20 cellular contexts compared by ENCODE assay signal in the genomic region with DNA sequence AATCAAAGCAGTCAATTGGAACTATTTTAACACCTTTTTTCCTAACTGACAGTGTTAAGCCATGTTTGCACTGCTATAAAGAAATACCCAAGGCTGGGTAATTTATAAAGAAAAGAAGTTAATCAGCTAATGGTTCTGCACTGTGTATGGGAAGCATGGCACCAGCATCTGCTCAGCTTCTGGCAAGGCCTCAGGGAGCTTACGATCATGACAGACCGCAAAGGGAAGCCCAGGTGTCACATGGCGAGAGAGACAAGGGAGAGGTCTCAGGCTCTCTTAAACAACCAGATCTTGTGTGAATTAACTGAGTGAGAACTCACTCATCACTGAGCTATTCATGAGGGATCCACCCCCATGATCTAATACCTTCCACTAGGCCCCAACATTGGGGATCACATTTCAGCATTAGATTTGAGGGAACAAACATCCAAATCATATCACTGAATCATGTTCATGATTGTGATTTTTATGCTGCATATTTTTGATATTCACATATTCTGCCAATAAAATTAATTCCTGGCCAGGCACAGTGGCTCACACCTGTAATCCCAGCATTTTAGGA. TPM values are rescaled to one million over a fixed set of nuclear protein-coding genes. Genes with fewer than 3 reads are reported as not detected.
DNase-seq lines count a peak whose midpoint lies in the region; ATAC-seq, FAIRE-seq and TF ChIP-seq lines count a peak whose summit lies in the region.
"Had no signal": no experiment of that assay in that cellular context is flagged by ENCODE, and none has a peak within 500 bp of the region (broad histone marks: within the 10 kb centered on the region; RNA-seq: fewer than 3 reads in every experiment).

No MANE protein-coding gene starts in this region.

- H3K36me3 ChIP-seq in left ventricle myocardium inferior (no peaks in the 10 kb centered on the region), aorta (ENCODE audit: control insufficient read depth in 1 of 2, insufficient read depth in 2 of 2, low read length in 1 of 2) (no peaks in the 10 kb centered on the region)

- peak overlapping the region; percentile 43 for H3K27ac Mint-ChIP-seq in progenitor cell of endocrine pancreas
- H3K27ac Mint-ChIP-seq: activated naive CD8-positive, alpha-beta T cell treated with anti-CD3 and anti-CD28 coated beads, Interleukin-2, amount 10 ng/mL, durations not matched to agents 7 days and 5 days; CD4-positive, alpha-beta T cell; natural killer cell treated with Interleukin-12 subunit alpha and Interleukin-12 subunit beta and Interleukin-15 and Interleukin-18, amount 100 ng/mL, for 72 hours had no signal

- H3K4me1 ChIP-seq in left ventricle myocardium inferior (peaks cover 54% of the 10 kb centered on the region), right cardiac atrium (ENCODE audit: control insufficient read depth, insufficient read depth, low read length) (no peaks in the 10 kb centered on the region), aorta (ENCODE audit: control insufficient read depth in 1 of 2, insufficient read depth in 2 of 2, low read length in 2 of 2) (no peaks in the 10 kb centered on the region)

- TF ChIP-seq CTCF in left ventricle myocardium inferior (IDR thresholded peaks at IDR 0.05; ENCODE audit: borderline replicate concordance), result no peak
- TF ChIP-seq CTCF in progenitor cell of endocrine pancreas (IDR thresholded peaks at IDR 0.05; ENCODE audit: unreplicated experiment), result no peak

- H3K4me1 Mint-ChIP-seq in progenitor cell of endocrine pancreas (ENCODE audit: low read depth), result peaks cover 48% of the 10 kb centered on the region

- H3K27ac ChIP-seq in left ventricle myocardium inferior (replicated peaks) (peak overlapping the region; percentile 12), right cardiac atrium (ENCODE audit: low read length) (no peak overlapping the region), epithelial cell of prostate (peak overlapping the region; percentile 72), aorta (ENCODE audit: low read depth in 1 of 2, low read length in 2 of 2) (no peak overlapping the region)

- H3K9me3 ChIP-seq in left ventricle myocardium inferior (replicated peaks), result no peaks in the 10 kb centered on the region
- H3K9me3 ChIP-seq in right cardiac atrium (ENCODE audit: control insufficient read depth, low read length), result no peaks in the 10 kb centered on the region
- no peaks in the 10 kb centered on the region for H3K9me3 ChIP-seq in aorta (ENCODE audit: control insufficient read depth, low read length)
- H3K9me3 ChIP-seq: SK-N-SH had no signal

- H3K36me3 Mint-ChIP-seq in progenitor cell of endocrine pancreas (ENCODE audit: insufficient read depth), result peaks cover 13% of the 10 kb centered on the region
- H3K36me3 Mint-ChIP-seq: natural killer cell treated with Interleukin-12 subunit alpha and Interleukin-12 subunit beta and Interleukin-15 and Interleukin-18, amount 100 ng/mL, for 72 hours had no signal

- H3K27me3 ChIP-seq in left ventricle myocardium inferior (ENCODE audit: low read depth), result no peaks in the 10 kb centered on the region
- no peaks in the 10 kb centered on the region for H3K27me3 ChIP-seq in right cardiac atrium (ENCODE audit: control insufficient read depth, insufficient read depth)
- H3K27me3 ChIP-seq in aorta (ENCODE audit: control insufficient read depth in 1 of 2, insufficient read depth in 2 of 2, low read length in 1 of 2), result no peaks in the 10 kb centered on the region

- H3K9me3 Mint-ChIP-seq in progenitor cell of endocrine pancreas (ENCODE audit: low read depth), result peaks cover 7% of the 10 kb centered on the region
- H3K9me3 Mint-ChIP-seq: activated T-cell treated with anti-CD3 and anti-CD28 coated beads, Interleukin-2, amount 50 U/mL, for 4 hours; CD4-positive, alpha-beta T cell; natural killer cell treated with Interleukin-12 subunit alpha and Interleukin-12 subunit beta and Interleukin-15 and Interleukin-18, amount 100 ng/mL, for 72 hours had no signal

- DNase-seq in left ventricle myocardium inferior (no peak), right cardiac atrium (no peak), epithelial cell of prostate (ENCODE audit: low read depth, low spot score) (no peak), progenitor cell of endocrine pancreas (ENCODE audit: low spot score, unreplicated experiment) (no peak), aorta (no peak), urothelium cell line (ENCODE audit: low spot score) (no peak)
- DNase-seq in effector CD8-positive, alpha-beta T cell (lab: John Stamatoyannopoulos, UW), result no peak
- no peak for DNase-seq in stimulated activated CD4-positive, alpha-beta T cell treated with anti-CD3 and anti-CD28 coated beads, Interleukin-4, amount 100 ng/mL, for 4 hours
- DNase-seq: activated CD4-positive, alpha-beta T cell treated with anti-CD3 and anti-CD28 coated beads, Interleukin-2, amount 50 U/mL, for 1 hour; activated naive CD8-positive, alpha-beta T cell treated with anti-CD3 and anti-CD28 coated beads, Interleukin-2, amount 10 ng/mL, durations not matched to agents 7 days and 5 days; activated T-cell treated with anti-CD3 and anti-CD28 coated beads, Interleukin-2, amount 50 U/mL, for 4 hours; CD4-positive, alpha-beta T cell; NCI-H187; retina; SK-N-SH; stimulated activated CD4-positive, alpha-beta T cell treated with anti-CD3 and anti-CD28 coated beads, Interleukin-4, amount 100 ng/mL, for 1 hour had no signal

- H3K4me3 ChIP-seq in left ventricle myocardium inferior (no peak overlapping the region), right cardiac atrium (ENCODE audit: low read length) (no peak overlapping the region), aorta (ENCODE audit: low read length in 2 of 2) (no peak overlapping the region)

- H3K4me3 Mint-ChIP-seq in progenitor cell of endocrine pancreas (ENCODE audit: low read depth), result no peak overlapping the region
- H3K4me3 Mint-ChIP-seq: activated naive CD8-positive, alpha-beta T cell treated with anti-CD3 and anti-CD28 coated beads, Interleukin-2, amount 10 ng/mL, durations not matched to agents 7 days and 5 days; activated T-cell treated with anti-CD3 and anti-CD28 coated beads, Interleukin-2, amount 50 U/mL, for 4 hours; CD4-positive, alpha-beta T cell; natural killer cell treated with Interleukin-12 subunit alpha and Interleukin-12 subunit beta and Interleukin-15 and Interleukin-18, amount 100 ng/mL, for 72 hours had no signal

- H3K27me3 Mint-ChIP-seq in progenitor cell of endocrine pancreas, result no peaks in the 10 kb centered on the region
- H3K27me3 Mint-ChIP-seq: activated naive CD8-positive, alpha-beta T cell treated with anti-CD3 and anti-CD28 coated beads, Interleukin-2, amount 10 ng/mL, durations not matched to agents 7 days and 5 days; CD4-positive, alpha-beta T cell; natural killer cell treated with Interleukin-12 subunit alpha and Interleukin-12 subunit beta and Interleukin-15 and Interleukin-18, amount 100 ng/mL, for 72 hours had no signal

- FAIRE-seq in urothelium cell line (lab: Jason Lieb, UNC), result no peak

- intact Hi-C loops in left ventricle myocardium inferior (cut with micrococcal nuclease) (no loop called here), right cardiac atrium (cut with DNase I) (no loop called here), aorta (cut with DNase I) (no loop called here)

- ATAC-seq in right cardiac atrium, result no peak
- peak; percentile 40 for ATAC-seq in aorta (ENCODE audit: low FRiP score)
- ATAC-seq: activated T-cell treated with anti-CD3 and anti-CD28 coated beads, Interleukin-2, amount 50 U/mL, for 4 hours; left lobe of liver; natural killer cell treated with Interleukin-12 subunit alpha and Interleukin-12 subunit beta and Interleukin-15 and Interleukin-18, amount 100 ng/mL, for 72 hours had no signal

- 100% methylated on average over 3 of the region's 3 CpGs for WGBS in right cardiac atrium
- WGBS in aorta, 2 donors, result 99 to 100% methylated on average over 3 of the region's 3 CpGs

RNA-seq across cellular contexts. Expression of gene USP54, which starts 5.8 kb away (rescaled TPM):
- total RNA-seq in left ventricle myocardium inferior (19.6 TPM), right cardiac atrium (10 to 100 TPM; 23.5 to 65.6 (median 24.0) TPM), progenitor cell of endocrine pancreas (79.0 and 83.8 TPM in 2 replicates), aorta (10 to 100 TPM; 32.6 to 45.7 TPM)
- polyA plus RNA-seq in right cardiac atrium (7.5 TPM), aorta (1 to 10 TPM; 1.9 to 6.1 TPM)

RNA-seq across cellular contexts. Expression of gene MYOZ1, which starts 56.0 kb away (rescaled TPM):
- 4.8 TPM for total RNA-seq in left ventricle myocardium inferior
- total RNA-seq in right cardiac atrium, result 100 to 1,000 TPM in 1 of 4 donors, 10 to 100 TPM in 3; 19.5 to 101 (median 52.3) TPM
- 72.6 TPM for polyA plus RNA-seq in right cardiac atrium
- total RNA-seq in progenitor cell of endocrine pancreas, result 0.31 TPM in 1 of 2 replicates, not detected in the other
- total RNA-seq in aorta, result 10 to 100 TPM in 1 of 2 donors, 1 to 10 TPM in 1; 3.2 to 13.1 TPM
- polyA plus RNA-seq in aorta, result 1 to 10 TPM; 6.6 to 6.9 TPM
- total RNA-seq: A172; activated naive CD8-positive, alpha-beta T cell treated with anti-CD3 and anti-CD28 coated beads, Interleukin-2, amount 10 ng/mL, durations not matched to agents 7 days and 5 days; activated T-cell treated with anti-CD3 and anti-CD28 coated beads, Interleukin-2, amount 50 U/mL, for 4 hours; CD4-positive, alpha-beta T cell; left lobe of liver; natural killer cell treated with Interleukin-12 subunit alpha and Interleukin-12 subunit beta and Interleukin-15 and Interleukin-18, amount 100 ng/mL, for 72 hours; NCI-H460 had no signal

Comparison
In these comparisons a context has a peak if more than half of its experiments do, and no peak if none do; other contexts are left out.
1. H3K27ac ChIP-seq: peak in left ventricle myocardium inferior (single experiment) and epithelial cell of prostate (single experiment); none in right cardiac atrium (single experiment) and aorta (0 of 2).